In the genomic region with DNA sequence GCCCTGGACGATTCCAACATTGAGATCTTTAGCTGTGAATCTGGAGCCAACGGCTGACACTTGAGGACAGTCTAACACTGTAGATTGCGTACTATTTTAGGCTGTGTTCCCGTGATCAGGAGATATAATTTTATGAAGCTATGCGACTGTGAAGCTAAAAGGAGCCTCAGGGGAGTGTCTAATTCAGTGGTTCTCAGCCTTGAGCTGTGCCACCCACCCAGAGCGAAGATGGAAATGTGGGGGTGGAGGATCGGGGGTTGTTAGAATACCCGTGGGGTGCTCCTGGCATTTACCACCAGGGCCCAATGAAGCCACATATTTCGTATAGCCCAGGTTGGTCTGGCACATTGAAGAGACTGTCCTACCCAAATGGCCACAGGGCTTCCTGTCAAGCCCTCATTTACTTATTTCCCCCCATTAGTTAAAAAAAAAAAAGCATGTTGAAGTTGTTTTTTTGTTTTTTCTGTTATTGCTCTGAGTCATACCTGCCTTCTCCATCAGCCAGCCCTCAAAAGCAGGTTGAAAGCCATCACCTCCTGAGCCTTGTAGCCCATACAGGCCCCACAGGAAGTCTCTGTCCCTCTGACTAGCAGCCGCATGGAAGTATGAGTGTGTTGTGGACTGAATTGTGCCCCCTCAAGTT, we compare ENCODE assay signal across 9 cellular contexts.
DNase-seq lines count a peak whose midpoint lies in the region; ATAC-seq and TF ChIP-seq lines count a peak whose summit lies in the region.
"Had no signal": no experiment of that assay in that cellular context is flagged by ENCODE, and none has a peak within 500 bp of the region (broad histone marks: within the 10 kb centered on the region; RNA-seq: fewer than 3 reads in every experiment).

No MANE protein-coding gene starts in this region.

- H2BK5ac ChIP-seq in H9 (ENCODE audit: insufficient read length, low read length) = no peak overlapping the region

- H3K4me3 Mint-ChIP-seq in H9 = no peak overlapping the region
- no peak overlapping the region for H3K4me3 Mint-ChIP-seq in memory B cell

- H3K36me3 Mint-ChIP-seq in H9 (ENCODE audit: insufficient read depth in 1 of 3, low read depth in 3 of 3) (peaks cover 3 to 16% (median 6%) of the 10 kb centered on the region in 3 experiments; a peak in 4 of 7 replicates), memory B cell (peaks cover 7% of the 10 kb centered on the region)

- no peak for TF ChIP-seq CTCF in GM13977 (IDR thresholded peaks at IDR 0.05; ENCODE audit: extremely low read depth, insufficient read depth, missing control alignments)
- TF ChIP-seq CTCF in H9 (conservative IDR thresholded peaks at IDR 0.05) = no peak

- H4K5ac ChIP-seq in H9 (ENCODE audit: insufficient read length, low read depth, low read length) = no peak overlapping the region

- H2BK15ac ChIP-seq in H9 (ENCODE audit: low read depth, low read length) = no peak overlapping the region

- no peak overlapping the region for H3K23ac ChIP-seq in H9 (ENCODE audit: insufficient read length, low read depth, low read length)

- H3K27ac Mint-ChIP-seq in H9 (peak overlapping the region in 2 of 3 experiments; percentile 2 to 44; a peak in 2 of 7 replicates), memory B cell (peak overlapping the region; percentile 74)

- H3K27me3 Mint-ChIP-seq in H9 (ENCODE audit: low read depth) (no peaks in the 10 kb centered on the region), memory B cell (no peaks in the 10 kb centered on the region)

- no peak overlapping the region for H2AFZ ChIP-seq in H9 (ENCODE audit: low read length)

- no peak overlapping the region for H4K8ac ChIP-seq in H9 (replicated peaks; ENCODE audit: insufficient read length, low read depth, low read length)

- H3K18ac ChIP-seq in H9 (ENCODE audit: insufficient read length, low read depth, low read length) = no peak overlapping the region

- H3K56ac ChIP-seq in H9 (ENCODE audit: insufficient read length, low read depth, low read length) = no peak overlapping the region

- H3K27ac ChIP-seq in H9 (ENCODE audit: insufficient read length, low read depth, low read length) = no peak overlapping the region
- H3K27ac ChIP-seq: neutrophil had no signal

- no peaks in the 10 kb centered on the region for H3K79me2 ChIP-seq in H9 (ENCODE audit: insufficient read depth, low read length)

- H3K4me1 Mint-ChIP-seq in H9 = peaks cover 21 to 26% of the 10 kb centered on the region in 2 experiments
- H3K4me1 Mint-ChIP-seq in memory B cell = peaks cover 48% of the 10 kb centered on the region

- WGBS in H9 (ENCODE audit: extremely low coverage, insufficient read length, low lambda C conversion rate) = no CpG with 5 or more reads among the region's 10 CpGs

- H4K20me1 ChIP-seq in H9 (ENCODE audit: control insufficient read depth, insufficient read depth, insufficient read length) = no peaks in the 10 kb centered on the region

- in situ Hi-C loops in GM13977 (cut with MboI; ENCODE audit: low pct_unique_long_range_greater_than_20kb, low sequenced_read_pairs, unreplicated experiment) = no loop called here

- no peak overlapping the region for H3K4ac ChIP-seq in H9 (ENCODE audit: low read depth, low read length)

- no peak overlapping the region for H3K14ac ChIP-seq in H9 (ENCODE audit: insufficient read depth, low read length)

- H3K4me2 ChIP-seq in H9 (ENCODE audit: insufficient read depth, insufficient read length, low read length) = no peak overlapping the region

- no peaks in the 10 kb centered on the region for H3K4me1 ChIP-seq in H9 (ENCODE audit: insufficient read depth, low read length)

- H3K9ac ChIP-seq in H9 (ENCODE audit: extremely low read depth, insufficient read length, low read length) = no peak overlapping the region

- H3T11ph ChIP-seq in H9 (ENCODE audit: low read length) = no peak overlapping the region

- H3K79me1 ChIP-seq in H9 (ENCODE audit: insufficient read depth, low read depth, low read length, poor library complexity, severe bottlenecking) = no peaks in the 10 kb centered on the region

- no peak overlapping the region for H2AK5ac ChIP-seq in H9 (ENCODE audit: insufficient read length, low read length)

- no peak overlapping the region for H2BK20ac ChIP-seq in H9 (ENCODE audit: low read depth, low read length, poor library complexity, severe bottlenecking)

- no peak overlapping the region for H2BK120ac ChIP-seq in H9 (ENCODE audit: low read depth, low read length, poor library complexity, severe bottlenecking)

- no peaks in the 10 kb centered on the region for H3K9me3 ChIP-seq in H9 (ENCODE audit: control insufficient read depth, low read depth, low read length)
- H3K9me3 ChIP-seq: neutrophil had no signal

- no peak overlapping the region for H2BK12ac ChIP-seq in H9 (ENCODE audit: insufficient read length, low read depth, low read length)

- H3K9me3 Mint-ChIP-seq in H9 (no peaks in the 10 kb centered on the region), memory B cell (no peaks in the 10 kb centered on the region)

- no peak overlapping the region for H4K91ac ChIP-seq in H9 (ENCODE audit: insufficient read length, low read depth, low read length)

- ATAC-seq in memory B cell (ENCODE audit: low read depth) = peak; percentile 25

- no peaks in the 10 kb centered on the region for H3K23me2 ChIP-seq in H9 (ENCODE audit: insufficient read length, low read depth, low read length, poor library complexity, severe bottlenecking)

- no peaks in the 10 kb centered on the region for H3K27me3 ChIP-seq in H9 (ENCODE audit: insufficient read depth, low read length)
- H3K27me3 ChIP-seq: neutrophil had no signal

- DNase-seq in GM13977 (ENCODE audit: low spot score) (peak; percentile 55), H9 (no peak), memory B cell (ENCODE audit: low spot score in 2 of 2) (no peak), KG1 (lab: John Stamatoyannopoulos, UW) (no peak), NOMO-1 treated with DMSO at 0.1 percent for 48 hours (lab: John Stamatoyannopoulos, UW; ENCODE audit: unreplicated experiment) (no peak), DMS 273 (lab: John Stamatoyannopoulos, UW; ENCODE audit: unreplicated experiment) (no peak), NCI-H1930 (lab: John Stamatoyannopoulos, UW) (no peak)
- peak; percentile 42 to 61 for DNase-seq in activated CD4-positive, alpha-beta T cell treated with anti-CD3 and anti-CD28 coated beads, Interleukin-2, amount 50 U/mL, for 48 hours

Comparison
In these comparisons a context has a peak if more than half of its experiments do, and no peak if none do; other contexts are left out.
1. DNase-seq: peak in GM13977 (single experiment) and activated CD4-positive, alpha-beta T cell treated with anti-CD3 and anti-CD28 coated beads, Interleukin-2, amount 50 U/mL, for 48 hours (2 of 2); none in H9 (single experiment), memory B cell (0 of 2), KG1 (single experiment), NOMO-1 treated with DMSO at 0.1 percent for 48 hours (single experiment), DMS 273 (single experiment) and NCI-H1930 (0 of 2).